ENCODE assay signal across 18 cellular contexts in the genomic region with DNA sequence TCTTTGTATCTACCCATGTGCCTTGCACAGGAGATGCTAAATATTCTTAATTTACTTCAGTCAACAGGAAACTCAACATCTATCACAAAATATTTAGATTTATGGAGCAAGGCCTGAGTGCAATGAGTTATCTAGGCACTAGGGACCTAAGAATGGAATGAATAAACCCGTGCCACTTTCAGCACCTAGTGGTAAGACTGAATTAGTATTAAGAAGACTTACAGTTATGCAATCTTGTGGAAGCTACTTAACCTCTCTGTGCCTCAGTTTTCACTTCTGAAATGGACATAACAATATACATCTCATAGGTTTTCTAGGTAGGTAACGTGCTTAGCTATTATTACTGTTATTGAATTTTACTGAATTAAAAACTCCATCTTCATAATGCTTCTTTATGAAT.
DNase-seq lines count a peak whose midpoint lies in the region; ATAC-seq and TF ChIP-seq lines count a peak whose summit lies in the region.
"Had no signal": no experiment of that assay in that cellular context is flagged by ENCODE, and none has a peak within 500 bp of the region (broad histone marks: within the 10 kb centered on the region; RNA-seq: fewer than 3 reads in every experiment).

No MANE protein-coding gene starts in this region.

- no peaks in the 10 kb centered on the region for H3K9me3 Mint-ChIP-seq in activated T-helper 2 cell treated with anti-CD3 and anti-CD28 coated beads, Interferon-gamma antibody, Interleukin-2, Interleukin-4, amounts not matched to agents 10 μg/mL and 5 μg/mL and 100 μg/mL, durations not matched to agents 14 hours and 24 hours and 36 hours
- H3K9me3 Mint-ChIP-seq in naive thymus-derived CD8-positive, alpha-beta T cell: peaks cover 0 to 5% (median 0%) of the 10 kb centered on the region in 9 donors
- H3K9me3 Mint-ChIP-seq: activated B cell treated with CpG ODN at 0.5 μM for 24 hours, T-cell had no signal

- H3K9me3 ChIP-seq in effector memory CD4-positive, alpha-beta T cell (ENCODE audit: control insufficient read depth, low read length): no peaks in the 10 kb centered on the region
- H3K9me3 ChIP-seq: thoracic aorta had no signal

- H3K27ac Mint-ChIP-seq in activated T-helper 2 cell treated with anti-CD3 and anti-CD28 coated beads, Interferon-gamma antibody, Interleukin-2, Interleukin-4, amounts not matched to agents 10 μg/mL and 5 μg/mL and 100 μg/mL, durations not matched to agents 14 hours and 24 hours and 36 hours: peak overlapping the region; percentile 14
- peak overlapping the region in 3 of 10 donors; percentile 8 to 32 (median 28) for H3K27ac Mint-ChIP-seq in naive thymus-derived CD8-positive, alpha-beta T cell
- H3K27ac Mint-ChIP-seq: activated B cell treated with CpG ODN at 0.5 μM for 24 hours had no signal

- H3K27me3 Mint-ChIP-seq in activated T-helper 2 cell treated with anti-CD3 and anti-CD28 coated beads, Interferon-gamma antibody, Interleukin-2, Interleukin-4, amounts not matched to agents 10 μg/mL and 5 μg/mL and 100 μg/mL, durations not matched to agents 14 hours and 24 hours and 36 hours (ENCODE audit: low read depth): no peaks in the 10 kb centered on the region
- H3K27me3 Mint-ChIP-seq in naive thymus-derived CD8-positive, alpha-beta T cell: no peaks in the 10 kb centered on the region
- H3K27me3 Mint-ChIP-seq: activated B cell treated with CpG ODN at 0.5 μM for 24 hours, T-cell had no signal

- no peaks in the 10 kb centered on the region for H3K27me3 ChIP-seq in foreskin keratinocyte
- H3K27me3 ChIP-seq in effector memory CD4-positive, alpha-beta T cell (replicated peaks; ENCODE audit: control insufficient read depth, insufficient read depth, low read length, poor library complexity, severe bottlenecking): no peaks in the 10 kb centered on the region
- H3K27me3 ChIP-seq: cardiac muscle cell had no signal

- peak; percentile 1 for DNase-seq in NCI-H82 (lab: John Stamatoyannopoulos, UW)
- DNase-seq in NCI-H82 treated with DMSO at 0.1 percent for 48 hours (lab: John Stamatoyannopoulos, UW; ENCODE audit: unreplicated experiment): no peak
- peak; percentile 14 for DNase-seq in HEK293T (ENCODE audit: extremely low spot score)
- DNase-seq in activated T-helper 2 cell treated with anti-CD3 and anti-CD28 coated beads, Interferon-gamma antibody, Interleukin-2, Interleukin-4, amounts not matched to agents 10 μg/mL and 5 μg/mL and 100 μg/mL, durations not matched to agents 14 hours and 24 hours and 36 hours (ENCODE audit: low spot score): no peak
- no peak for DNase-seq in foreskin keratinocyte
- DNase-seq in naive thymus-derived CD8-positive, alpha-beta T cell: no peak
- DNase-seq in effector memory CD4-positive, alpha-beta T cell: no peak
- DNase-seq: activated B cell treated with CpG ODN at 0.5 μM for 24 hours; activated CD8-positive, alpha-beta memory T cell treated with anti-CD3 and anti-CD28 coated beads, Interleukin-2, amount 50 U/mL, for 4 hours; activated naive CD4-positive, alpha-beta T cell treated with anti-CD3 and anti-CD28 coated beads, Interleukin-2, amount 50 U/mL, for 16 hours; NCI-H1092; NCI-H2227 treated with DMSO at 0.1 percent for 48 hours; retina; T-cell had no signal

- no peak overlapping the region for H3K27ac ChIP-seq in foreskin keratinocyte
- no peak overlapping the region for H3K27ac ChIP-seq in effector memory CD4-positive, alpha-beta T cell (ENCODE audit: insufficient read depth, low read length, poor library complexity, severe bottlenecking)
- H3K27ac ChIP-seq: cardiac muscle cell, thoracic aorta had no signal

- H3K4me1 Mint-ChIP-seq in activated T-helper 2 cell treated with anti-CD3 and anti-CD28 coated beads, Interferon-gamma antibody, Interleukin-2, Interleukin-4, amounts not matched to agents 10 μg/mL and 5 μg/mL and 100 μg/mL, durations not matched to agents 14 hours and 24 hours and 36 hours (ENCODE audit: low read depth): peaks cover 27% of the 10 kb centered on the region
- peaks cover 14 to 38% (median 28%) of the 10 kb centered on the region in 4 donors for H3K4me1 Mint-ChIP-seq in naive thymus-derived CD8-positive, alpha-beta T cell

- no peak overlapping the region for H3K4me3 Mint-ChIP-seq in activated T-helper 2 cell treated with anti-CD3 and anti-CD28 coated beads, Interferon-gamma antibody, Interleukin-2, Interleukin-4, amounts not matched to agents 10 μg/mL and 5 μg/mL and 100 μg/mL, durations not matched to agents 14 hours and 24 hours and 36 hours (ENCODE audit: low read depth)
- no peak overlapping the region for H3K4me3 Mint-ChIP-seq in naive thymus-derived CD8-positive, alpha-beta T cell
- H3K4me3 Mint-ChIP-seq: activated B cell treated with CpG ODN at 0.5 μM for 24 hours, T-cell had no signal

- intact Hi-C loops in activated T-helper 2 cell treated with anti-CD3 and anti-CD28 coated beads, Interferon-gamma antibody, Interleukin-2, Interleukin-4, amounts not matched to agents 10 μg/mL and 5 μg/mL and 100 μg/mL, durations not matched to agents 14 hours and 24 hours and 36 hours (cut with micrococcal nuclease): no loop called here

- peaks cover 3% of the 10 kb centered on the region for H3K36me3 ChIP-seq in effector memory CD4-positive, alpha-beta T cell (ENCODE audit: control insufficient read depth, insufficient read depth, low read length)
- H3K36me3 ChIP-seq: cardiac muscle cell, thoracic aorta had no signal

- peaks cover 37% of the 10 kb centered on the region for H3K36me3 Mint-ChIP-seq in activated T-helper 2 cell treated with anti-CD3 and anti-CD28 coated beads, Interferon-gamma antibody, Interleukin-2, Interleukin-4, amounts not matched to agents 10 μg/mL and 5 μg/mL and 100 μg/mL, durations not matched to agents 14 hours and 24 hours and 36 hours (ENCODE audit: low read depth)
- H3K36me3 Mint-ChIP-seq in naive thymus-derived CD8-positive, alpha-beta T cell: peaks cover 0 to 56% (median 11%) of the 10 kb centered on the region in 3 donors

- peak; percentile 34 for TF ChIP-seq CTCF in foreskin keratinocyte (conservative IDR thresholded peaks at IDR 0.05)

- no peak for ATAC-seq in foreskin keratinocyte
- no peak for ATAC-seq in GM18511 (IDR thresholded peaks at IDR 0.05; ENCODE audit: unreplicated experiment)
- ATAC-seq in naive thymus-derived CD8-positive, alpha-beta T cell: no peak
- ATAC-seq: Panc1, T-cell had no signal

- H3K4me3 ChIP-seq in effector memory CD4-positive, alpha-beta T cell (ENCODE audit: insufficient read depth, low read depth, low read length, poor library complexity, severe bottlenecking): no peak overlapping the region
- H3K4me3 ChIP-seq: cardiac muscle cell, thoracic aorta had no signal

- CTCF ChIA-PET in HEK293T (lab: Yijun Ruan, JAX): no interaction called here

- POLR2A ChIA-PET in HEK293T (lab: Yijun Ruan, JAX): no interaction called here
- POLR2A ChIA-PET in naive thymus-derived CD8-positive, alpha-beta T cell (lab: Charles Lee): no interaction called here

- peaks cover 8% of the 10 kb centered on the region for H3K4me1 ChIP-seq in foreskin keratinocyte
- H3K4me1 ChIP-seq in effector memory CD4-positive, alpha-beta T cell (ENCODE audit: control insufficient read depth, insufficient read depth, low read length, poor library complexity, severe bottlenecking): no peaks in the 10 kb centered on the region

TF ChIP-seq in HEK293T, 16 proteins besides CTCF, POLR2A, EP300 and RAD21:
- TF ChIP-seq TARDBP (IDR thresholded peaks at IDR 0.05) (no peak), SUZ12 (IDR thresholded peaks at IDR 0.05) (no peak), FOXM1 (IDR thresholded peaks at IDR 0.05; ENCODE audit: borderline replicate concordance) (no peak), FOXK2 (IDR thresholded peaks at IDR 0.05) (no peak), ARNT (IDR thresholded peaks at IDR 0.05) (no peak), HDGF (IDR thresholded peaks at IDR 0.05; ENCODE audit: borderline replicate concordance) (no peak), ELF4 (IDR thresholded peaks at IDR 0.05) (no peak), ZNF384 (IDR thresholded peaks at IDR 0.05) (no peak), CTBP1 (IDR thresholded peaks at IDR 0.05; ENCODE audit: borderline replicate concordance) (no peak), LEF1 (IDR thresholded peaks at IDR 0.05; ENCODE audit: borderline replicate concordance) (no peak)
TF ChIP-seq in HEK293T: peak in this region for 0.

Comparison
In these comparisons a context has a peak if more than half of its experiments do, and no peak if none do; other contexts are left out.
1. DNase-seq: peak in NCI-H82 (single experiment) and HEK293T (single experiment); none in NCI-H82 treated with DMSO at 0.1 percent for 48 hours (single experiment), activated T-helper 2 cell treated with anti-CD3 and anti-CD28 coated beads, Interferon-gamma antibody, Interleukin-2, Interleukin-4, amounts not matched to agents 10 μg/mL and 5 μg/mL and 100 μg/mL, durations not matched to agents 14 hours and 24 hours and 36 hours (single experiment), foreskin keratinocyte (0 of 2), naive thymus-derived CD8-positive, alpha-beta T cell (0 of 10) and effector memory CD4-positive, alpha-beta T cell (0 of 3).